In the genomic region with DNA sequence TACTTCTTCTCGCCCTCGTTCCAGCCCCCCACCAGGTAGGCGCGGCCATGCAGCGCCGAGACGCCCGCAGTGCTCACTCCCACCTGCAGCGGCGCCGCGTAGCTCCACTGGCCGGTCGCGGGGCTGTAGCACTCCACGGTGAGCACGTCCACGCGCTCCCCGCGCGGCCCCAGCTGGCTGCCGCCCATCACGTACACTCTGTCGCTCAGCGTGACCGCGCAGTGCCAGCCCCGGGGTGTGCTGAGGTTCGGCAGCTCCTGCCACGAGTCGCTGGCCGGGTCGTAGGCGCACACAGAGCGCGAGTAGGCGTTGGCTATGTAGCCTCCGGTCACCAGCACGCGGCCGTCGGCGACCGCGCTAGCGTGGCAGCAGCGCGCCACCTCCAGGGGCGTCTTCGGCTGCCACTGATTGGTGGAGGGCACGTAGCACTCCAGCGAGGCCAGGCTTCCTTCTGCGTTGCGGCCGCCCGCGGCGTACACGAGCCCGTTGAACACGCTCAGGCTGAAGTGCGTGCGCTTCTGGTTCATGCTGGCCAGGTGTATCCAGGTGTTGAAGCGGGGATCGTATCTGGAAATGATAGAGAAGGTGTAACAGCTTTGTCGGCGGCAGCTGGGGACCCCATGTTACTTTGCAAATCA, we compare ENCODE assay signal across 8 cellular contexts. TPM values are rescaled to one million over a fixed set of nuclear protein-coding genes. Genes with fewer than 3 reads are reported as not detected.
DNase-seq lines count a peak whose midpoint lies in the region; ATAC-seq and TF ChIP-seq lines count a peak whose summit lies in the region.

No MANE protein-coding gene starts in this region.

- H4K20me1 ChIP-seq in neural progenitor cell (ENCODE audit: low read depth): no peaks in the 10 kb centered on the region

- no peaks in the 10 kb centered on the region for H3K4me1 ChIP-seq in HUES6 (ENCODE audit: control insufficient read depth, insufficient read depth, low read length)
- H3K4me1 ChIP-seq in Peyer's patch: peaks cover 0 to 8% (median 2%) of the 10 kb centered on the region in 4 donors
- H3K4me1 ChIP-seq in neural progenitor cell: no peaks in the 10 kb centered on the region
- H3K4me1 ChIP-seq in stomach: peaks cover 6 to 33% (median 15%) of the 10 kb centered on the region in 4 donors

- peak; percentile 19 to 79 (median 49) for TF ChIP-seq CTCF in Peyer's patch (IDR thresholded peaks at IDR 0.05)
- peak; percentile 36 for TF ChIP-seq CTCF in neural progenitor cell (IDR thresholded peaks at IDR 0.05)
- TF ChIP-seq CTCF in stomach (IDR thresholded peaks at IDR 0.05): peak in 5 of 7 experiments; percentile 11 to 54 (median 23)

- H3K4me3 ChIP-seq in HUES6 (ENCODE audit: low read depth, low read length) (peak overlapping the region; percentile 73), Peyer's patch (peak overlapping the region; percentile 45 to 73 (median 60)), neural progenitor cell (peak overlapping the region; percentile 56), stomach (peak overlapping the region; percentile 52 to 73 (median 64))

- TF ChIP-seq POLR2A in Peyer's patch (IDR thresholded peaks at IDR 0.05) (peak in 1 of 2 donors; percentile 35), stomach (IDR thresholded peaks at IDR 0.05) (peak in 1 of 4 donors; percentile 41)

- H3K27ac Mint-ChIP-seq in neural progenitor cell: no peak overlapping the region

- H3K27me3 Mint-ChIP-seq in neural progenitor cell (ENCODE audit: insufficient read depth, low read depth): peaks cover 6% of the 10 kb centered on the region

- peak overlapping the region; percentile 86 for H3K4me3 Mint-ChIP-seq in neural progenitor cell

- H3K36me3 ChIP-seq in HUES6 (ENCODE audit: control insufficient read depth, insufficient read depth, low read length) (no peaks in the 10 kb centered on the region), Peyer's patch (no peaks in the 10 kb centered on the region), neural progenitor cell (no peaks in the 10 kb centered on the region), stomach (no peaks in the 10 kb centered on the region)

- H2AFZ ChIP-seq in neural progenitor cell (replicated peaks): peak overlapping the region; percentile 98

- peak overlapping the region; percentile 67 for H3K9ac ChIP-seq in HUES6 (ENCODE audit: low read length)
- H3K9ac ChIP-seq in neural progenitor cell: no peak overlapping the region

- H3K27ac ChIP-seq in HUES6 (ENCODE audit: low read depth, low read length) (no peak overlapping the region), Peyer's patch (peak overlapping the region; percentile 64 to 84 (median 79)), neural progenitor cell (no peak overlapping the region), stomach (peak overlapping the region; percentile 80 to 89 (median 82))

- no peaks in the 10 kb centered on the region for H3K9me3 Mint-ChIP-seq in neural progenitor cell

- intact Hi-C loops in stomach (cut with DNase I; ENCODE audit: low total_unique reads): loop anchor here (5.0 to 10.0 kb wide), 2 partner anchors 73 to 155 kb away; no protein-coding TSS in a partner anchor

- no peaks in the 10 kb centered on the region for H3K79me2 ChIP-seq in neural progenitor cell (ENCODE audit: low read depth)

- H3K9me3 ChIP-seq in HUES6 (ENCODE audit: control insufficient read depth, insufficient read depth, low read depth, low read length) (no peaks in the 10 kb centered on the region), Peyer's patch (no peaks in the 10 kb centered on the region), neural progenitor cell (ENCODE audit: low read depth) (no peaks in the 10 kb centered on the region), stomach (no peaks in the 10 kb centered on the region)

- no peak for TF ChIP-seq EP300 in stomach (IDR thresholded peaks at IDR 0.05)

- H3K4me1 Mint-ChIP-seq in neural progenitor cell: no peaks in the 10 kb centered on the region

- WGBS in stomach, 5 donors: 0 to 3% (median 1%) methylated on average over 29 to 68 of the region's 68 CpGs

- H3F3A ChIP-seq in neural progenitor cell (ENCODE audit: low read depth): peaks cover 3% of the 10 kb centered on the region

- H3K36me3 Mint-ChIP-seq in neural progenitor cell: no peaks in the 10 kb centered on the region

- ATAC-seq in GM21528 (IDR thresholded peaks at IDR 0.05; ENCODE audit: low FRiP score, unreplicated experiment): peak; percentile 77

- peak overlapping the region; percentile 92 for H3K4me2 ChIP-seq in neural progenitor cell

- H3K27me3 ChIP-seq in HUES6 (ENCODE audit: control insufficient read depth, insufficient read depth, low read length) (peaks cover 23% of the 10 kb centered on the region), Peyer's patch (no peaks in the 10 kb centered on the region), neural progenitor cell (peaks cover 29% of the 10 kb centered on the region), stomach (no peaks in the 10 kb centered on the region)

- DNase-seq in DMS 273 (lab: John Stamatoyannopoulos, UW; ENCODE audit: unreplicated experiment) (peak; percentile 91), Peyer's patch (peak; percentile 81 to 94 (median 93)), foreskin melanocyte (peak; percentile 44), neural progenitor cell (ENCODE audit: low spot score) (peak; percentile 90), stomach (peak; percentile 85)
- DNase-seq in activated T-helper 9 cell treated with anti-CD3 and anti-CD28 coated beads, Interleukin-2, amount 50 U/mL, for 16 hours (ENCODE audit: low read depth): peak; percentile 68

RNA-seq across cellular contexts. Expression of a gene that starts 13.7 kb away (rescaled TPM):
- 1 to 10 TPM in 1 of 4 donors, under 1 TPM in 3; 0.53 to 1.2 (median 0.68) TPM for total RNA-seq in Peyer's patch
- total RNA-seq in neural progenitor cell (ENCODE audit: low replicate concordance): 0.06 and 0.17 TPM in 2 replicates
- total RNA-seq in stomach: under 1 TPM in 2 of 5 donors, not detected in 3; 0.14 to 0.37 TPM
- under 1 TPM in 2 of 3 donors, not detected in 1; 0.12 to 0.25 TPM for polyA plus RNA-seq in stomach

Comparison
In these comparisons a context has a peak if more than half of its experiments do, and no peak if none do; other contexts are left out.
1. H3K27ac ChIP-seq: peak in Peyer's patch (4 of 4) and stomach (5 of 5); none in HUES6 (single experiment) and neural progenitor cell (single experiment).
2. Peak in every context shown above with its lines, with median percentiles within 50 percentile points of each other: DNase-seq, H3K4me3 ChIP-seq and CTCF ChIP-seq.